In genomic region chr15:56042523-56042922, GRCh38 we compare ENCODE assay signal across 14 cellular contexts. TPM values are rescaled to one million over a fixed set of nuclear protein-coding genes. Genes with fewer than 3 reads are reported as not detected.
DNase-seq lines count a peak whose midpoint lies in the region; ATAC-seq and TF ChIP-seq lines count a peak whose summit lies in the region.
"Had no signal": no experiment of that assay in that cellular context is flagged by ENCODE, and none has a peak within 500 bp of the region (broad histone marks: within the 10 kb centered on the region; RNA-seq: fewer than 3 reads in every experiment).

No MANE protein-coding gene starts in this region.

- H3K36me3 ChIP-seq in CD4-positive, alpha-beta memory T cell (ENCODE audit: insufficient read depth, low read length) = no peaks in the 10 kb centered on the region
- no peaks in the 10 kb centered on the region for H3K36me3 ChIP-seq in neural progenitor cell
- H3K36me3 ChIP-seq: vagina had no signal

- peak overlapping the region in 1 of 2 donors; percentile 13 for H3K4me3 ChIP-seq in CD4-positive, alpha-beta memory T cell (ENCODE audit: low read length in 2 of 2)
- H3K4me3 ChIP-seq in neural progenitor cell = no peak overlapping the region
- H3K4me3 ChIP-seq: GM23338, vagina had no signal

- H3K36me3 Mint-ChIP-seq in CD4-positive, alpha-beta memory T cell = peaks cover 0 to 7% of the 10 kb centered on the region in 2 donors
- H3K36me3 Mint-ChIP-seq in activated naive CD8-positive, alpha-beta T cell treated with anti-CD3 and anti-CD28 coated beads for 36 hours = peaks cover 34% of the 10 kb centered on the region
- H3K36me3 Mint-ChIP-seq in neural progenitor cell = no peaks in the 10 kb centered on the region

- no peaks in the 10 kb centered on the region for H4K20me1 ChIP-seq in neural progenitor cell (ENCODE audit: low read depth)

- peak overlapping the region in 7 of 8 donors; percentile 44 to 86 (median 70) for H3K4me3 Mint-ChIP-seq in CD4-positive, alpha-beta memory T cell
- H3K4me3 Mint-ChIP-seq in activated naive CD8-positive, alpha-beta T cell treated with anti-CD3 and anti-CD28 coated beads for 36 hours = no peak overlapping the region
- no peak overlapping the region for H3K4me3 Mint-ChIP-seq in neural progenitor cell
- H3K4me3 Mint-ChIP-seq: endodermal cell, GM23338 had no signal

- no peaks in the 10 kb centered on the region for H3K27me3 Mint-ChIP-seq in CD4-positive, alpha-beta memory T cell
- H3K27me3 Mint-ChIP-seq in activated naive CD8-positive, alpha-beta T cell treated with anti-CD3 and anti-CD28 coated beads for 36 hours = peaks cover 3% of the 10 kb centered on the region
- no peaks in the 10 kb centered on the region for H3K27me3 Mint-ChIP-seq in neural progenitor cell (ENCODE audit: insufficient read depth, low read depth)

- POLR2A ChIA-PET in CD4-positive, alpha-beta memory T cell (lab: Charles Lee; ENCODE audit: partially characterized antibody) = interaction anchor here (1.0 to 2.1 kb wide), 2 partner anchors 48 to 203 kb away, joined by 3 to 7 read pairs; no protein-coding TSS in a partner anchor

- peaks cover 0 to 5% (median 0%) of the 10 kb centered on the region in 8 donors for H3K9me3 Mint-ChIP-seq in CD4-positive, alpha-beta memory T cell
- peaks cover 33% of the 10 kb centered on the region for H3K9me3 Mint-ChIP-seq in activated naive CD8-positive, alpha-beta T cell treated with anti-CD3 and anti-CD28 coated beads for 36 hours
- H3K9me3 Mint-ChIP-seq in neural progenitor cell = peaks cover 5% of the 10 kb centered on the region
- H3K9me3 Mint-ChIP-seq: endodermal cell, GM23338 had no signal

- peaks cover 27 to 50% (median 40%) of the 10 kb centered on the region in 4 donors for H3K4me1 Mint-ChIP-seq in CD4-positive, alpha-beta memory T cell
- peaks cover 41% of the 10 kb centered on the region for H3K4me1 Mint-ChIP-seq in activated naive CD8-positive, alpha-beta T cell treated with anti-CD3 and anti-CD28 coated beads for 36 hours
- peaks cover 8% of the 10 kb centered on the region for H3K4me1 Mint-ChIP-seq in neural progenitor cell

- no peak overlapping the region for H2AFZ ChIP-seq in neural progenitor cell (replicated peaks)

- no peaks in the 10 kb centered on the region for H3K27me3 ChIP-seq in CD4-positive, alpha-beta memory T cell (ENCODE audit: insufficient read depth, low read length)
- no peaks in the 10 kb centered on the region for H3K27me3 ChIP-seq in neural progenitor cell
- H3K27me3 ChIP-seq: vagina had no signal

- H3K27ac Mint-ChIP-seq in CD4-positive, alpha-beta memory T cell = peak overlapping the region; percentile 90 to 99 (median 93)
- peak overlapping the region; percentile 95 for H3K27ac Mint-ChIP-seq in activated naive CD8-positive, alpha-beta T cell treated with anti-CD3 and anti-CD28 coated beads for 36 hours
- H3K27ac Mint-ChIP-seq in neural progenitor cell = peak overlapping the region; percentile 35
- H3K27ac Mint-ChIP-seq: endodermal cell, GM23338 had no signal

- DNase-seq in CD4-positive, alpha-beta memory T cell = no peak
- DNase-seq in ELR (ENCODE audit: low read depth) (peak; percentile 13), neural progenitor cell (ENCODE audit: low spot score) (no peak), left colon (no peak), NCI-H2171 treated with DMSO at 0.1 percent for 48 hours (lab: John Stamatoyannopoulos, UW) (no peak)
- DNase-seq in activated naive CD8-positive, alpha-beta T cell treated with anti-CD3 and anti-CD28 coated beads for 36 hours = no peak
- DNase-seq: endodermal cell; Karpas-422; NCI-H1694; NCI-H524; stimulated activated CD4-positive, alpha-beta T cell treated with anti-CD3 and anti-CD28 coated beads, Interleukin-4, amount 100 ng/mL, for 1 hour had no signal

- H3K4me2 ChIP-seq in neural progenitor cell = no peak overlapping the region

- H3K9ac ChIP-seq in neural progenitor cell = no peak overlapping the region

- intact Hi-C loops in CD4-positive, alpha-beta memory T cell (cut with micrococcal nuclease) = loop anchor here (2.0 kb wide), 1 partner anchor 202 kb away; no protein-coding TSS in a partner anchor
- intact Hi-C loops in left colon (cut with DNase I, micrococcal nuclease) = no loop called here

- CTCF ChIA-PET in CD4-positive, alpha-beta memory T cell (lab: Charles Lee; ENCODE audit: partially characterized antibody) = interaction anchor here (1.1 to 4.1 kb wide), 5 partner anchors 11 to 269 kb away, joined by 3 to 25 read pairs (median 3); no protein-coding TSS in a partner anchor

- H3K9me3 ChIP-seq in CD4-positive, alpha-beta memory T cell (ENCODE audit: control insufficient read depth in 1 of 2, low read length in 2 of 2) = no peaks in the 10 kb centered on the region
- no peaks in the 10 kb centered on the region for H3K9me3 ChIP-seq in neural progenitor cell (ENCODE audit: low read depth)
- H3K9me3 ChIP-seq: vagina had no signal

- peaks cover 43% of the 10 kb centered on the region for H3K4me1 ChIP-seq in CD4-positive, alpha-beta memory T cell (ENCODE audit: insufficient read depth, low read length)
- no peaks in the 10 kb centered on the region for H3K4me1 ChIP-seq in neural progenitor cell

- H3K27ac ChIP-seq in CD4-positive, alpha-beta memory T cell (ENCODE audit: low read depth, low read length) = peak overlapping the region; percentile 72
- no peak overlapping the region for H3K27ac ChIP-seq in neural progenitor cell
- H3K27ac ChIP-seq: vagina had no signal

- H3F3A ChIP-seq in neural progenitor cell (ENCODE audit: low read depth) = no peaks in the 10 kb centered on the region

- TF ChIP-seq CTCF in neural progenitor cell (IDR thresholded peaks at IDR 0.05) = no peak

- no peaks in the 10 kb centered on the region for H3K79me2 ChIP-seq in neural progenitor cell (ENCODE audit: low read depth)

- no peak for ATAC-seq in left colon
- no peak for ATAC-seq in HG02678 (IDR thresholded peaks at IDR 0.05; ENCODE audit: unreplicated experiment)
- ATAC-seq: GM23338 had no signal

RNA-seq across cellular contexts. Expression of gene NEDD4, which starts 49.1 kb away (rescaled TPM):
- 1 to 10 TPM; 4.2 to 5.8 TPM for total RNA-seq in CD4-positive, alpha-beta memory T cell
- 1 to 10 TPM; 3.7 to 5.2 TPM for polyA plus RNA-seq in CD4-positive, alpha-beta memory T cell
- 10 to 100 TPM; 13.3 to 15.4 TPM for total RNA-seq in activated naive CD8-positive, alpha-beta T cell treated with anti-CD3 and anti-CD28 coated beads for 36 hours
- total RNA-seq in neural progenitor cell (ENCODE audit: low replicate concordance) (16.1 and 36.7 TPM in 2 replicates), left colon (10 to 100 TPM; 10.4 to 13.4 TPM)

Comparison
In these comparisons a context has a peak if more than half of its experiments do, and no peak if none do; other contexts are left out.
1. H3K27ac Mint-ChIP-seq: peak in every context shown above with its lines; median percentile 95 in activated naive CD8-positive, alpha-beta T cell treated with anti-CD3 and anti-CD28 coated beads for 36 hours; 93 in CD4-positive, alpha-beta memory T cell; 35 in neural progenitor cell.
2. H3K4me3 Mint-ChIP-seq: peak in CD4-positive, alpha-beta memory T cell (7 of 8); none in activated naive CD8-positive, alpha-beta T cell treated with anti-CD3 and anti-CD28 coated beads for 36 hours (single experiment) and neural progenitor cell (single experiment).